In genomic region chr17:75024686-75025397, GRCh38 we compare ENCODE assay signal across 14 cellular contexts. TPM values are rescaled to one million over a fixed set of nuclear protein-coding genes. Genes with fewer than 3 reads are reported as not detected.
DNase-seq lines count a peak whose midpoint lies in the region; ATAC-seq, FAIRE-seq and TF ChIP-seq lines count a peak whose summit lies in the region.
"Had no signal": no experiment of that assay in that cellular context is flagged by ENCODE, and none has a peak within 500 bp of the region (broad histone marks: within the 10 kb centered on the region; RNA-seq: fewer than 3 reads in every experiment).

No MANE protein-coding gene starts in this region.

- FAIRE-seq in K562 (lab: Jason Lieb, UNC): no peak
- FAIRE-seq: GM19239 had no signal

- no peak overlapping the region for H3K9ac ChIP-seq in BLaER1 treated with 17β-estradiol and CSF1 and Interleukin-3, amounts not matched to agents 10 nM and 100 nM
- no peak overlapping the region for H3K9ac ChIP-seq in K562 (ENCODE audit: insufficient read depth in 1 of 2, low read depth in 2 of 2, low read length in 2 of 2)

- H3K4me1 Mint-ChIP-seq in CD8-positive, alpha-beta T cell (ENCODE audit: low read depth): peaks cover 19% of the 10 kb centered on the region
- H3K4me1 Mint-ChIP-seq in activated CD8-positive, alpha-beta T cell treated with anti-CD3 and anti-CD28 coated beads for 36 hours (ENCODE audit: low read depth): peaks cover 13% of the 10 kb centered on the region

- no peaks in the 10 kb centered on the region for H4K20me1 ChIP-seq in BLaER1 treated with 17β-estradiol and CSF1 and Interleukin-3, amounts not matched to agents 10 nM and 100 nM
- H4K20me1 ChIP-seq in K562 (replicated peaks; ENCODE audit: control insufficient read depth, insufficient read depth, low read length): no peaks in the 10 kb centered on the region

- peaks cover 50 to 81% (median 67%) of the 10 kb centered on the region in 11 experiments for H3K9me3 ChIP-seq in BLaER1 treated with 17β-estradiol and CSF1 and Interleukin-3, amounts not matched to agents 10 nM and 100 nM (replicated peaks in 1 of 11)
- no peaks in the 10 kb centered on the region for H3K9me3 ChIP-seq in CD8-positive, alpha-beta T cell (ENCODE audit: low read length)
- peaks cover 7% of the 10 kb centered on the region for H3K9me3 ChIP-seq in K562 (replicated peaks; ENCODE audit: control insufficient read depth, insufficient read depth, low read depth, low read length)
- H3K9me3 ChIP-seq: upper lobe of right lung had no signal

- 80% methylated on average over 10 of the region's 10 CpGs for whole genome bisulfite sequencing in K562 (ENCODE audit: insufficient coverage, low coverage, missing lambda C conversion rate)

- peaks cover 30 to 48% (median 40%) of the 10 kb centered on the region in 11 experiments for H3K36me3 ChIP-seq in BLaER1 treated with 17β-estradiol and CSF1 and Interleukin-3, amounts not matched to agents 10 nM and 100 nM
- peaks cover 20% of the 10 kb centered on the region for H3K36me3 ChIP-seq in CD8-positive, alpha-beta T cell (ENCODE audit: insufficient read depth, low read length)
- peaks cover 30% of the 10 kb centered on the region; the same call in 2 of the 3 replicates for H3K36me3 ChIP-seq in K562 (ENCODE audit: control insufficient read depth, insufficient read depth, low read length)

- in situ Hi-C loops in K562 (cut with MboI): no loop called here

- POLR2A ChIA-PET in CD8-positive, alpha-beta T cell (lab: Charles Lee): interaction anchor here (0.6 to 3.8 kb wide), 4 partner anchors 8 to 139 kb away, joined by 3 to 17 read pairs (median 10); partner anchors contain the start of gene MRPL58
- POLR2A ChIA-PET in activated CD8-positive, alpha-beta T cell treated with anti-CD3 and anti-CD28 coated beads for 36 hours (lab: Charles Lee): interaction anchor here (1.1 kb wide), 1 partner anchor 10 kb away, joined by 3 read pairs; no protein-coding TSS in a partner anchor
- POLR2A ChIA-PET in K562 (lab: Yijun Ruan, JAX): interaction anchor here (0.6 to 3.4 kb wide), 7 partner anchors 10 to 1492 kb away, joined by 3 to 22 read pairs (median 3); partner anchors contain the start of gene MRPL58

- no TSS peak for BruUV-seq in K562 (replicated peaks; lab: Mats Ljungman, UMichigan)

- peak overlapping the region; percentile 35 for H3K4me3 Mint-ChIP-seq in CD8-positive, alpha-beta T cell
- H3K4me3 Mint-ChIP-seq in activated CD8-positive, alpha-beta T cell treated with anti-CD3 and anti-CD28 coated beads for 36 hours: no peak overlapping the region

- H3K9me1 ChIP-seq in K562 (ENCODE audit: control insufficient read depth, insufficient read depth, low read length): no peaks in the 10 kb centered on the region

- no peak for TF ChIP-seq CTCF in CD8-positive, alpha-beta T cell (IDR thresholded peaks at IDR 0.05)
- TF ChIP-seq CTCF in activated CD8-positive, alpha-beta T cell treated with anti-CD3 and anti-CD28 coated beads for 36 hours (IDR thresholded peaks at IDR 0.05): no peak
- TF ChIP-seq CTCF in K562 (IDR thresholded peaks at IDR 0.05 in 2 of 3, conservative IDR thresholded peaks at IDR 0.05 in 1 of 3; ENCODE audit: insufficient read depth in 2 of 3, low read depth in 1 of 3, low read length in 3 of 3): no peak

- peaks cover 20 to 30% (median 24%) of the 10 kb centered on the region in 10 experiments for H3K4me1 ChIP-seq in BLaER1 treated with 17β-estradiol and CSF1 and Interleukin-3, amounts not matched to agents 10 nM and 100 nM
- peaks cover 15% of the 10 kb centered on the region for H3K4me1 ChIP-seq in CD8-positive, alpha-beta T cell (ENCODE audit: insufficient read depth, low read length)
- peaks cover 0 to 7% of the 10 kb centered on the region in 2 experiments; a peak in 3 of 5 replicates for H3K4me1 ChIP-seq in K562 (replicated peaks in 1 of 2; ENCODE audit: control insufficient read depth in 2 of 2, insufficient read depth in 2 of 2, low read length in 2 of 2)
- H3K4me1 ChIP-seq: upper lobe of right lung had no signal

- H3K27me3 ChIP-seq in BLaER1 treated with 17β-estradiol and CSF1 and Interleukin-3, amounts not matched to agents 10 nM and 100 nM: no peaks in the 10 kb centered on the region
- H3K27me3 ChIP-seq in CD8-positive, alpha-beta T cell (ENCODE audit: insufficient read depth, low read length): no peaks in the 10 kb centered on the region
- H3K27me3 ChIP-seq in K562 (ENCODE audit: control insufficient read depth in 2 of 2, insufficient read depth in 2 of 2, low read length in 2 of 2): no peaks in the 10 kb centered on the region
- H3K27me3 ChIP-seq: MG63, upper lobe of right lung had no signal

- no peak overlapping the region for H2AFZ ChIP-seq in K562 (ENCODE audit: low read depth, low read length)

- intact Hi-C loops in CD8-positive, alpha-beta T cell (cut with DNase I, micrococcal nuclease): no loop called here
- intact Hi-C loops in activated CD8-positive, alpha-beta T cell treated with anti-CD3 and anti-CD28 coated beads for 36 hours (cut with micrococcal nuclease): no loop called here
- intact Hi-C loops in K562 (cut with micrococcal nuclease): no loop called here
- intact Hi-C loops in cardiac septum (cut with DNase I): no loop called here

- peaks cover 31% of the 10 kb centered on the region for H3K36me3 Mint-ChIP-seq in CD8-positive, alpha-beta T cell
- peaks cover 32% of the 10 kb centered on the region for H3K36me3 Mint-ChIP-seq in activated CD8-positive, alpha-beta T cell treated with anti-CD3 and anti-CD28 coated beads for 36 hours (ENCODE audit: low read depth)

- no peaks in the 10 kb centered on the region for H3K9me3 Mint-ChIP-seq in CD8-positive, alpha-beta T cell
- peaks cover 2% of the 10 kb centered on the region for H3K9me3 Mint-ChIP-seq in activated CD8-positive, alpha-beta T cell treated with anti-CD3 and anti-CD28 coated beads for 36 hours

- H3K27ac Mint-ChIP-seq in CD8-positive, alpha-beta T cell: no peak overlapping the region
- H3K27ac Mint-ChIP-seq in activated CD8-positive, alpha-beta T cell treated with anti-CD3 and anti-CD28 coated beads for 36 hours: no peak overlapping the region

- ATAC-seq in CD8-positive, alpha-beta T cell: peak; percentile 57
- ATAC-seq in activated CD8-positive, alpha-beta T cell treated with anti-CD3 and anti-CD28 coated beads for 36 hours: peak; percentile 53
- no peak; the same call in 2 of the 3 replicates for ATAC-seq in K562
- ATAC-seq: upper lobe of right lung had no signal

- TF ChIP-seq POLR2A in K562 (conservative IDR thresholded peaks at IDR 0.05): no peak

- DNase-seq in CD8-positive, alpha-beta T cell: peak in 3 of 7 experiments; percentile 49 to 61 (median 52)
- DNase-seq in activated CD8-positive, alpha-beta T cell treated with anti-CD3 and anti-CD28 coated beads for 36 hours: peak; percentile 63
- DNase-seq in K562 (ENCODE audit: extremely low read depth in 1 of 4, low spot score in 3 of 4): no peak
- DNase-seq in NCI-H1092 treated with DMSO at 0.1 percent for 48 hours (lab: John Stamatoyannopoulos, UW): no peak
- no peak for DNase-seq in cardiac septum (ENCODE audit: low spot score)
- DNase-seq in retina: no peak
- DNase-seq in islet precursor cell: no peak
- DNase-seq: hypothalamus, MG63, NCI-H2029 treated with DMSO at 0.1 percent for 48 hours, NCI-H69, upper lobe of right lung had no signal

- peak overlapping the region in 6 of 11 experiments; percentile 9 to 51 (median 43); a peak in 9 of 22 replicates for H3K27ac ChIP-seq in BLaER1 treated with 17β-estradiol and CSF1 and Interleukin-3, amounts not matched to agents 10 nM and 100 nM
- no peak overlapping the region for H3K27ac ChIP-seq in CD8-positive, alpha-beta T cell (ENCODE audit: low read depth, low read length)
- no peak overlapping the region for H3K27ac ChIP-seq in K562 (ENCODE audit: extremely low read depth, low read depth, low read length)
- H3K27ac ChIP-seq: upper lobe of right lung had no signal

- TF ChIP-seq EP300 in K562 (IDR thresholded peaks at IDR 0.05; ENCODE audit: low read length): no peak

- peak overlapping the region in 6 of 10 experiments; percentile 12 to 39 (median 19); a peak in 6 of 20 replicates for H3K4me3 ChIP-seq in BLaER1 treated with 17β-estradiol and CSF1 and Interleukin-3, amounts not matched to agents 10 nM and 100 nM
- no peak overlapping the region for H3K4me3 ChIP-seq in CD8-positive, alpha-beta T cell (ENCODE audit: low read depth, low read length)
- no peak overlapping the region for H3K4me3 ChIP-seq in K562
- H3K4me3 ChIP-seq: MG63, upper lobe of right lung had no signal

- CTCF ChIA-PET in CD8-positive, alpha-beta T cell (lab: Charles Lee): interaction anchor here (1.2 to 3.7 kb wide), 5 partner anchors 10 to 90 kb away, joined by 3 to 10 read pairs (median 5); partner anchors contain the start of gene MRPL58
- CTCF ChIA-PET in activated CD8-positive, alpha-beta T cell treated with anti-CD3 and anti-CD28 coated beads for 36 hours (lab: Charles Lee): interaction anchor here (0.9 to 4.4 kb wide), 6 partner anchors 13 to 101 kb away, joined by 3 to 26 read pairs (median 5); partner anchors contain the start of genes MRPL58, OTOP2 and USH1G
- CTCF ChIA-PET in K562 (lab: Yijun Ruan, JAX; ENCODE audit: low intra/inter-chr PET ratio): no interaction called here

- peak overlapping the region; percentile 61 to 81 (median 75) for H3K4me2 ChIP-seq in BLaER1 treated with 17β-estradiol and CSF1 and Interleukin-3, amounts not matched to agents 10 nM and 100 nM
- no peak overlapping the region for H3K4me2 ChIP-seq in K562 (ENCODE audit: insufficient read depth, low read length)

- no peak for TF ChIP-seq RAD21 in K562 (CRISPR knock-in tag; conservative IDR thresholded peaks at IDR 0.05 in 1 of 2, IDR thresholded peaks at IDR 0.05 in 1 of 2)

- no peaks in the 10 kb centered on the region for H3K79me2 ChIP-seq in K562 (ENCODE audit: control insufficient read depth, insufficient read depth, low read length)

- H3K27me3 Mint-ChIP-seq in CD8-positive, alpha-beta T cell (ENCODE audit: low read depth): no peaks in the 10 kb centered on the region
- H3K27me3 Mint-ChIP-seq in activated CD8-positive, alpha-beta T cell treated with anti-CD3 and anti-CD28 coated beads for 36 hours: no peaks in the 10 kb centered on the region

RNA-seq across cellular contexts. Expression of gene MRPL58, which starts 12.4 kb away (rescaled TPM):
- 10 to 100 TPM in 1 of 2 experiments, 1 to 10 TPM in 1; 9.2 to 11.2 TPM for total RNA-seq in CD8-positive, alpha-beta T cell
- total RNA-seq in activated CD8-positive, alpha-beta T cell treated with anti-CD3 and anti-CD28 coated beads for 36 hours: 10 to 100 TPM; 53.6 to 62.4 TPM
- total RNA-seq in K562 (2011; cell fraction: chromatin; rRNA removed; ENCODE audit: low replicate concordance): 11.9 TPM in 2 replicates
- 10.9 and 13.3 TPM in 2 replicates for total RNA-seq in K562 (2011; cell fraction: nucleolus; rRNA removed)
- 12.6 and 13.2 TPM in 2 replicates for total RNA-seq in K562 (2011; cell fraction: nucleoplasm; rRNA removed)
- total RNA-seq in K562 (2014; rRNA removed) (93.8 and 157 TPM in 2 replicates), K562 (2014; rRNA removed; fragmentation: Illumina TruSeq; extraction: Trizol) (68.1 and 70.9 TPM in 2 replicates), K562 (2015; rRNA removed; fragmentation: Illumina TruSeq; extraction: Trizol) (70.3 and 72.4 TPM in 2 replicates), K562 (2021) (70.2 and 75.7 TPM in 2 replicates), cardiac septum (39.3 TPM)
- polyA plus RNA-seq in K562 (2011; rRNA removed) (79.8 and 82.4 TPM in 2 replicates), K562 (2014; fragmentation: Illumina TruSeq; extraction: Trizol) (75.9 and 84.4 TPM in 2 replicates), K562 (2014; fragmentation: Nextera tagmentation; extraction: Ambion mirVana) (10 to 100 TPM; 30.8 to 49.6 TPM), K562 (2014; rRNA removed) (98.0 and 107 TPM in 2 replicates)
- 59.1 and 66.8 TPM in 2 replicates for polyA plus RNA-seq in K562 (2011; cell fraction: cytosol; rRNA removed)
- 25.0 and 36.4 TPM in 2 replicates for polyA plus RNA-seq in K562 (2011; cell fraction: nucleus; rRNA removed)
- polyA plus RNA-seq in K562 (2012): 64.3 and 69.3 TPM in 2 replicates
- polyA minus RNA-seq in K562 (2011; rRNA and poly(A)+ RNA removed): 36.9 and 37.2 TPM in 2 replicates
- 24.2 and 34.5 TPM in 2 replicates for polyA minus RNA-seq in K562 (2011; cell fraction: cytosol; rRNA and poly(A)+ RNA removed)
- polyA minus RNA-seq in K562 (2011; cell fraction: nucleus; rRNA and poly(A)+ RNA removed): 8.3 and 14.6 TPM in 2 replicates

RNA-seq across cellular contexts. Expression of gene ATP5PD, which starts 21.9 kb away (rescaled TPM):
- 10 to 100 TPM; 69.9 to 71.6 TPM for total RNA-seq in CD8-positive, alpha-beta T cell
- total RNA-seq in activated CD8-positive, alpha-beta T cell treated with anti-CD3 and anti-CD28 coated beads for 36 hours: 100 to 1,000 TPM; 177 to 183 TPM
- 64.6 and 79.5 TPM in 2 replicates for total RNA-seq in K562 (2011; cell fraction: chromatin; rRNA removed; ENCODE audit: low replicate concordance)
- total RNA-seq in K562 (2011; cell fraction: nucleolus; rRNA removed): 65.9 and 72.6 TPM in 2 replicates
- total RNA-seq in K562 (2011; cell fraction: nucleoplasm; rRNA removed): 81.0 and 96.9 TPM in 2 replicates
- 274 and 295 TPM in 2 replicates for total RNA-seq in K562 (2014; rRNA removed)
- total RNA-seq in K562 (2014; rRNA removed; fragmentation: Illumina TruSeq; extraction: Trizol): 600 and 662 TPM in 2 replicates
- total RNA-seq in K562 (2015; rRNA removed; fragmentation: Illumina TruSeq; extraction: Trizol): 432 TPM in 2 replicates
- total RNA-seq in K562 (2021): 300 and 341 TPM in 2 replicates
- 248 and 271 TPM in 2 replicates for polyA plus RNA-seq in K562 (2011; rRNA removed)
- 220 and 388 TPM in 2 replicates for polyA plus RNA-seq in K562 (2011; cell fraction: cytosol; rRNA removed)
- polyA plus RNA-seq in K562 (2011; cell fraction: nucleus; rRNA removed): 118 and 154 TPM in 2 replicates
- 552 and 708 TPM in 2 replicates for polyA plus RNA-seq in K562 (2012)
- 452 and 457 TPM in 2 replicates for polyA plus RNA-seq in K562 (2014; fragmentation: Illumina TruSeq; extraction: Trizol)
- 100 to 1,000 TPM; 786 to 828 TPM for polyA plus RNA-seq in K562 (2014; fragmentation: Nextera tagmentation; extraction: Ambion mirVana)
- polyA plus RNA-seq in K562 (2014; rRNA removed): 339 and 381 TPM in 2 replicates
- polyA minus RNA-seq in K562 (2011; rRNA and poly(A)+ RNA removed): 307 and 324 TPM in 2 replicates
- polyA minus RNA-seq in K562 (2011; cell fraction: cytosol; rRNA and poly(A)+ RNA removed): 119 and 125 TPM in 2 replicates
- polyA minus RNA-seq in K562 (2011; cell fraction: nucleus; rRNA and poly(A)+ RNA removed): 21.9 and 60.2 TPM in 2 replicates
- 616 TPM for total RNA-seq in cardiac septum

RNA-seq across cellular contexts. Expression of gene KCTD2, which starts 22.2 kb away (rescaled TPM):
- 10 to 100 TPM; 29.4 to 31.7 TPM for total RNA-seq in CD8-positive, alpha-beta T cell
- total RNA-seq in activated CD8-positive, alpha-beta T cell treated with anti-CD3 and anti-CD28 coated beads for 36 hours: 10 to 100 TPM; 10.5 to 11.4 TPM
- total RNA-seq in K562 (2011; cell fraction: chromatin; rRNA removed; ENCODE audit: low replicate concordance): 19.7 and 30.0 TPM in 2 replicates
- 16.8 and 17.0 TPM in 2 replicates for total RNA-seq in K562 (2011; cell fraction: nucleolus; rRNA removed)
- total RNA-seq in K562 (2011; cell fraction: nucleoplasm; rRNA removed): 19.6 and 20.1 TPM in 2 replicates
- total RNA-seq in K562 (2014; rRNA removed) (11.2 and 15.3 TPM in 2 replicates), K562 (2014; rRNA removed; fragmentation: Illumina TruSeq; extraction: Trizol) (13.5 and 13.8 TPM in 2 replicates), K562 (2015; rRNA removed; fragmentation: Illumina TruSeq; extraction: Trizol) (15.9 and 16.4 TPM in 2 replicates), K562 (2021) (18.1 and 20.2 TPM in 2 replicates), cardiac septum (43.2 TPM)
- polyA plus RNA-seq in K562 (2011; rRNA removed) (32.5 and 32.9 TPM in 2 replicates), K562 (2014; fragmentation: Illumina TruSeq; extraction: Trizol) (22.3 and 22.9 TPM in 2 replicates), K562 (2014; fragmentation: Nextera tagmentation; extraction: Ambion mirVana) (1 to 10 TPM; 1.7 to 2.3 TPM), K562 (2014; rRNA removed) (15.8 and 16.0 TPM in 2 replicates)
- 25.1 and 26.6 TPM in 2 replicates for polyA plus RNA-seq in K562 (2011; cell fraction: cytosol; rRNA removed)
- polyA plus RNA-seq in K562 (2011; cell fraction: nucleus; rRNA removed): 21.0 and 22.5 TPM in 2 replicates
- 14.4 and 17.7 TPM in 2 replicates for polyA plus RNA-seq in K562 (2012)
- 19.9 and 22.9 TPM in 2 replicates for polyA minus RNA-seq in K562 (2011; rRNA and poly(A)+ RNA removed)
- 13.4 and 13.6 TPM in 2 replicates for polyA minus RNA-seq in K562 (2011; cell fraction: cytosol; rRNA and poly(A)+ RNA removed)
- polyA minus RNA-seq in K562 (2011; cell fraction: nucleus; rRNA and poly(A)+ RNA removed): 4.6 and 5.8 TPM in 2 replicates

RNA-seq across cellular contexts. Expression of gene CDR2L, which starts 37.4 kb away (rescaled TPM):
- total RNA-seq in CD8-positive, alpha-beta T cell: under 1 TPM; 0.14 to 0.27 TPM
- under 1 TPM; 0.59 to 0.94 TPM for total RNA-seq in activated CD8-positive, alpha-beta T cell treated with anti-CD3 and anti-CD28 coated beads for 36 hours
- total RNA-seq in K562 (2011; cell fraction: chromatin; rRNA removed; ENCODE audit: low replicate concordance): 1.3 and 5.0 TPM in 2 replicates
- total RNA-seq in K562 (2011; cell fraction: nucleolus; rRNA removed): 3.9 and 4.0 TPM in 2 replicates
- total RNA-seq in K562 (2011; cell fraction: nucleoplasm; rRNA removed): 2.5 and 3.4 TPM in 2 replicates
- total RNA-seq in K562 (2014; rRNA removed): 8.8 and 9.8 TPM in 2 replicates
- 2.0 and 2.7 TPM in 2 replicates for total RNA-seq in K562 (2014; rRNA removed; fragmentation: Illumina TruSeq; extraction: Trizol)
- total RNA-seq in K562 (2015; rRNA removed; fragmentation: Illumina TruSeq; extraction: Trizol): 4.0 and 4.3 TPM in 2 replicates
- 15.5 and 16.0 TPM in 2 replicates for total RNA-seq in K562 (2021)
- polyA plus RNA-seq in K562 (2011; rRNA removed): 3.1 and 5.5 TPM in 2 replicates
- 6.0 and 8.6 TPM in 2 replicates for polyA plus RNA-seq in K562 (2011; cell fraction: cytosol; rRNA removed)
- polyA plus RNA-seq in K562 (2011; cell fraction: nucleus; rRNA removed): 6.9 and 7.8 TPM in 2 replicates
- polyA plus RNA-seq in K562 (2012): 6.1 and 7.1 TPM in 2 replicates
- 7.3 and 8.9 TPM in 2 replicates for polyA plus RNA-seq in K562 (2014; fragmentation: Illumina TruSeq; extraction: Trizol)
- 1 to 10 TPM; 5.3 to 8.2 TPM for polyA plus RNA-seq in K562 (2014; fragmentation: Nextera tagmentation; extraction: Ambion mirVana)
- 8.0 and 9.8 TPM in 2 replicates for polyA plus RNA-seq in K562 (2014; rRNA removed)
- 1.8 and 2.2 TPM in 2 replicates for polyA minus RNA-seq in K562 (2011; rRNA and poly(A)+ RNA removed)
- polyA minus RNA-seq in K562 (2011; cell fraction: cytosol; rRNA and poly(A)+ RNA removed): 4.5 and 6.5 TPM in 2 replicates
- polyA minus RNA-seq in K562 (2011; cell fraction: nucleus; rRNA and poly(A)+ RNA removed): 1.5 and 1.7 TPM in 2 replicates
- 20.1 TPM for total RNA-seq in cardiac septum

RNA-seq across cellular contexts. Expression of gene HID1, which starts 52.3 kb away (rescaled TPM):
- total RNA-seq in CD8-positive, alpha-beta T cell: 10 to 100 TPM; 25.9 to 26.4 TPM
- total RNA-seq in activated CD8-positive, alpha-beta T cell treated with anti-CD3 and anti-CD28 coated beads for 36 hours: 1 to 10 TPM; 1.4 to 1.7 TPM
- 1.1 and 7.8 TPM in 2 replicates for total RNA-seq in K562 (2011; cell fraction: chromatin; rRNA removed; ENCODE audit: low replicate concordance)
- total RNA-seq in K562 (2011; cell fraction: nucleolus; rRNA removed): 2.2 and 4.0 TPM in 2 replicates
- 2.1 and 2.5 TPM in 2 replicates for total RNA-seq in K562 (2011; cell fraction: nucleoplasm; rRNA removed)
- total RNA-seq in K562 (2014; rRNA removed) (0.04 and 0.14 TPM in 2 replicates), K562 (2014; rRNA removed; fragmentation: Illumina TruSeq; extraction: Trizol) (0.19 TPM in 1 of 2 replicates, not detected in the other), K562 (2015; rRNA removed; fragmentation: Illumina TruSeq; extraction: Trizol) (0.15 and 0.54 TPM in 2 replicates), K562 (2021) (0.91 and 1.2 TPM in 2 replicates), cardiac septum (9.0 TPM)
- polyA plus RNA-seq in K562 (2011; rRNA removed) (0.53 and 1.4 TPM in 2 replicates), K562 (2014; fragmentation: Illumina TruSeq; extraction: Trizol) (0.53 and 0.71 TPM in 2 replicates), K562 (2014; fragmentation: Nextera tagmentation; extraction: Ambion mirVana) (under 1 TPM in 1 of 2 experiments, not detected in 1; 0.15 TPM), K562 (2014; rRNA removed) (1.1 and 2.1 TPM in 2 replicates)
- polyA plus RNA-seq in K562 (2011; cell fraction: cytosol; rRNA removed): 0.32 and 1.4 TPM in 2 replicates
- 7.9 and 8.7 TPM in 2 replicates for polyA plus RNA-seq in K562 (2011; cell fraction: nucleus; rRNA removed)
- 1.3 and 3.5 TPM in 2 replicates for polyA plus RNA-seq in K562 (2012)
- 0.75 and 1.2 TPM in 2 replicates for polyA minus RNA-seq in K562 (2011; rRNA and poly(A)+ RNA removed)
- polyA minus RNA-seq in K562 (2011; cell fraction: cytosol; rRNA and poly(A)+ RNA removed): 1.4 TPM in 1 of 2 replicates, not detected in the other
- 1.6 and 1.7 TPM in 2 replicates for polyA minus RNA-seq in K562 (2011; cell fraction: nucleus; rRNA and poly(A)+ RNA removed)

Comparison
In these comparisons a context has a peak if more than half of its experiments do, and no peak if none do; other contexts are left out.
1. H3K27ac ChIP-seq: peak in BLaER1 treated with 17β-estradiol and CSF1 and Interleukin-3, amounts not matched to agents 10 nM and 100 nM (6 of 11); none in CD8-positive, alpha-beta T cell (single experiment) and K562 (single experiment).
2. H3K4me3 ChIP-seq: peak in BLaER1 treated with 17β-estradiol and CSF1 and Interleukin-3, amounts not matched to agents 10 nM and 100 nM (6 of 10); none in CD8-positive, alpha-beta T cell (single experiment) and K562 (single experiment).